ENCODE assay signal across 31 cellular contexts in genomic region chr12:34046570-34046969, GRCh38. TPM values are rescaled to one million over a fixed set of nuclear protein-coding genes. Genes with fewer than 3 reads are reported as not detected.
DNase-seq lines count a peak whose midpoint lies in the region; ATAC-seq, FAIRE-seq and TF ChIP-seq lines count a peak whose summit lies in the region.
"Had no signal": no experiment of that assay in that cellular context is flagged by ENCODE, and none has a peak within 500 bp of the region (broad histone marks: within the 10 kb centered on the region; RNA-seq: fewer than 3 reads in every experiment).

No MANE protein-coding gene starts in this region.

- no peaks in the 10 kb centered on the region for H3K9me1 ChIP-seq in K562 (ENCODE audit: control insufficient read depth, insufficient read depth, low read length)
- no peaks in the 10 kb centered on the region for H3K9me1 ChIP-seq in endothelial cell of umbilical vein (replicated peaks; ENCODE audit: control insufficient read depth, extremely low read depth, insufficient read depth, low read length)

- H3K27me3 ChIP-seq in K562 (ENCODE audit: control insufficient read depth in 2 of 2, insufficient read depth in 2 of 2, low read length in 2 of 2) (no peaks in the 10 kb centered on the region), endothelial cell of umbilical vein (ENCODE audit: control insufficient read depth in 2 of 2, insufficient read depth in 2 of 2, low read length in 2 of 2) (no peaks in the 10 kb centered on the region)
- H3K27me3 ChIP-seq: BE2C; BLaER1; BLaER1 treated with 17β-estradiol and CSF1 and Interleukin-3, amounts not matched to agents 10 nM and 100 nM had no signal

- H3K9me3 ChIP-seq in K562 (replicated peaks; ENCODE audit: control insufficient read depth, insufficient read depth, low read depth, low read length) (no peaks in the 10 kb centered on the region; the same call in 1 of the 2 replicates), endothelial cell of umbilical vein (replicated peaks; ENCODE audit: control insufficient read depth, insufficient read depth, low read length) (no peaks in the 10 kb centered on the region)
- H3K9me3 ChIP-seq: A549, BE2C had no signal

- no peak overlapping the region for H3K27ac ChIP-seq in K562 (ENCODE audit: extremely low read depth, low read depth, low read length)
- H3K27ac ChIP-seq in endothelial cell of umbilical vein (ENCODE audit: insufficient read depth, low read depth, low read length): no peak overlapping the region
- H3K27ac ChIP-seq: 22Rv1; A549; BLaER1; BLaER1 treated with 17β-estradiol and CSF1 and Interleukin-3, amounts not matched to agents 10 nM and 100 nM; C4-2B had no signal

- POLR2A ChIA-PET in K562 (lab: Yijun Ruan, JAX) (no interaction called here), endothelial cell of umbilical vein (lab: Charles Lee) (no interaction called here)

- DNase-seq in K562 (ENCODE audit: extremely low read depth in 1 of 4, low spot score in 3 of 4) (no peak), endothelial cell of umbilical vein (ENCODE audit: low read depth, low spot score) (no peak)
- DNase-seq: 8988T; ACHN; AML-193; BE2C; C1 segment of cervical spinal cord; Caco-2; Calu3; CD4-positive, alpha-beta memory T cell; CD4-positive, alpha-beta T cell; CD4-positive, CD25-positive, alpha-beta regulatory T cell; CD8-positive, alpha-beta memory T cell; CD8-positive, alpha-beta T cell; COR-L47; DMS 273 treated with DMSO at 0.1 percent for 48 hours; DMS153; DMS53; DMS79; DMS79 treated with DMSO at 0.1 percent for 48 hours; DND-41; EL had no signal

- H3K4me3 ChIP-seq in K562 (no peak overlapping the region), endothelial cell of umbilical vein (replicated peaks in 1 of 3; ENCODE audit: insufficient read depth in 1 of 3, low read depth in 1 of 3, low read length in 3 of 3) (no peak overlapping the region)
- H3K4me3 ChIP-seq: A549; BLaER1; BLaER1 treated with 17β-estradiol and CSF1 and Interleukin-3, amounts not matched to agents 10 nM and 100 nM had no signal

- BruUV-seq in K562 (replicated peaks; lab: Mats Ljungman, UMichigan): no TSS peak
- BruUV-seq in endothelial cell of umbilical vein (replicated peaks; lab: Mats Ljungman, UMichigan): no TSS peak

- CTCF ChIA-PET in K562 (lab: Yijun Ruan, JAX; ENCODE audit: low intra/inter-chr PET ratio): no interaction called here
- CTCF ChIA-PET in endothelial cell of umbilical vein (lab: Charles Lee): no interaction called here

- no peak for TF ChIP-seq EP300 in K562 (IDR thresholded peaks at IDR 0.05; ENCODE audit: low read length)

- intact Hi-C loops in K562 (cut with micrococcal nuclease) (no loop called here), endothelial cell of umbilical vein (cut with micrococcal nuclease) (no loop called here)

- dilution Hi-C loops in endothelial cell of umbilical vein (cut with MboI; ENCODE audit: extremely low pct_ligation_motif_present, low sequenced_read_pairs): no loop called here

- in situ Hi-C loops in K562 (cut with MboI): loop anchor here (5.0 kb wide), 1 partner anchor 171 kb away; no protein-coding TSS in a partner anchor

- no peak overlapping the region for H2AFZ ChIP-seq in K562 (ENCODE audit: low read depth, low read length)
- H2AFZ ChIP-seq in endothelial cell of umbilical vein (ENCODE audit: low read depth, low read length): no peak overlapping the region

- ATAC-seq in K562 (no peak), HG03280 (IDR thresholded peaks at IDR 0.05; ENCODE audit: unreplicated experiment) (no peak), HG03108 (IDR thresholded peaks at IDR 0.05; ENCODE audit: unreplicated experiment) (no peak)
- ATAC-seq: A549; CD8-positive, alpha-beta T cell had no signal

- no peaks in the 10 kb centered on the region for H3K4me1 ChIP-seq in K562 (replicated peaks in 1 of 2; ENCODE audit: control insufficient read depth in 2 of 2, insufficient read depth in 2 of 2, low read length in 2 of 2)
- no peaks in the 10 kb centered on the region for H3K4me1 ChIP-seq in endothelial cell of umbilical vein (ENCODE audit: control insufficient read depth, extremely low read depth, insufficient read depth, low read length)
- H3K4me1 ChIP-seq: A549; BE2C; BLaER1; BLaER1 treated with 17β-estradiol and CSF1 and Interleukin-3, amounts not matched to agents 10 nM and 100 nM; Caco-2 had no signal

- no peak for TF ChIP-seq RAD21 in K562 (CRISPR knock-in tag; conservative IDR thresholded peaks at IDR 0.05 in 1 of 2, IDR thresholded peaks at IDR 0.05 in 1 of 2)

- FAIRE-seq in K562 (lab: Jason Lieb, UNC): no peak
- FAIRE-seq in endothelial cell of umbilical vein (lab: Jason Lieb, UNC): peak; percentile 42
- FAIRE-seq: A204.1, D721Med had no signal

- H4K20me1 ChIP-seq in K562 (replicated peaks; ENCODE audit: control insufficient read depth, insufficient read depth, low read length) (no peaks in the 10 kb centered on the region), endothelial cell of umbilical vein (replicated peaks; ENCODE audit: control insufficient read depth, extremely low read depth, insufficient read depth, low read length) (no peaks in the 10 kb centered on the region)
- H4K20me1 ChIP-seq: BLaER1; BLaER1 treated with 17β-estradiol and CSF1 and Interleukin-3, amounts not matched to agents 10 nM and 100 nM had no signal

- H3K79me2 ChIP-seq in K562 (ENCODE audit: control insufficient read depth, insufficient read depth, low read length) (no peaks in the 10 kb centered on the region), endothelial cell of umbilical vein (ENCODE audit: control insufficient read depth, insufficient read depth, low read length) (no peaks in the 10 kb centered on the region)

- TF ChIP-seq POLR2A in K562 (conservative IDR thresholded peaks at IDR 0.05): no peak
- no peak for TF ChIP-seq POLR2A in endothelial cell of umbilical vein (IDR thresholded peaks at IDR 0.05; ENCODE audit: low read depth, low read length)

- H3K4me2 ChIP-seq in K562 (ENCODE audit: insufficient read depth, low read length) (no peak overlapping the region), endothelial cell of umbilical vein (ENCODE audit: insufficient read depth, low read length) (no peak overlapping the region)
- H3K4me2 ChIP-seq: A549; BLaER1; BLaER1 treated with 17β-estradiol and CSF1 and Interleukin-3, amounts not matched to agents 10 nM and 100 nM had no signal

- no peak for TF ChIP-seq CTCF in K562 (IDR thresholded peaks at IDR 0.05 in 2 of 3, conservative IDR thresholded peaks at IDR 0.05 in 1 of 3; ENCODE audit: insufficient read depth in 2 of 3, low read depth in 1 of 3, low read length in 3 of 3)
- no peak for TF ChIP-seq CTCF in endothelial cell of umbilical vein (IDR thresholded peaks at IDR 0.05; ENCODE audit: extremely low read depth in 1 of 2, insufficient read depth in 1 of 2, low read depth in 1 of 2, low read length in 2 of 2)

- no peak overlapping the region for H3K9ac ChIP-seq in K562 (ENCODE audit: insufficient read depth in 1 of 2, low read depth in 2 of 2, low read length in 2 of 2)
- H3K9ac ChIP-seq in endothelial cell of umbilical vein (replicated peaks; ENCODE audit: extremely low read depth, insufficient read depth, low read length): no peak overlapping the region
- H3K9ac ChIP-seq: BLaER1; BLaER1 treated with 17β-estradiol and CSF1 and Interleukin-3, amounts not matched to agents 10 nM and 100 nM had no signal

- H3K36me3 ChIP-seq in K562 (ENCODE audit: control insufficient read depth, insufficient read depth, low read length): no peaks in the 10 kb centered on the region
- no peaks in the 10 kb centered on the region for H3K36me3 ChIP-seq in endothelial cell of umbilical vein (ENCODE audit: control insufficient read depth in 2 of 2, extremely low read depth in 1 of 2, insufficient read depth in 2 of 2, low read length in 2 of 2)
- H3K36me3 ChIP-seq: BE2C; BLaER1; BLaER1 treated with 17β-estradiol and CSF1 and Interleukin-3, amounts not matched to agents 10 nM and 100 nM had no signal

TF ChIP-seq in endothelial cell of umbilical vein, 7 proteins besides CTCF, POLR2A, EP300 and RAD21 (continues in another document):
- no peak for TF ChIP-seq FOS (IDR thresholded peaks at IDR 0.05; ENCODE audit: borderline replicate concordance, insufficient read depth, low read length)
- TF ChIP-seq MYC (IDR thresholded peaks at IDR 0.05; ENCODE audit: low read depth, low read length): no peak
- no peak for TF ChIP-seq POLR2AphosphoS5 (IDR thresholded peaks at IDR 0.05; ENCODE audit: insufficient read depth, low read depth, low read length)
- TF ChIP-seq, protein P1, sequence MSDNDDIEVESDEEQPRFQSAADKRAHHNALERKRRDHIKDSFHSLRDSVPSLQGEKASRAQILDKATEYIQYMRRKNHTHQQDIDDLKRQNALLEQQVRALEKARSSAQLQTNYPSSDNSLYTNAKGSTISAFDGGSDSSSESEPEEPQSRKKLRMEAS (IDR thresholded peaks at IDR 0.05; ENCODE audit: insufficient read depth, insufficient read length): no peak

RNA-seq across cellular contexts. Expression of gene ALG10, which starts 24.3 kb away (rescaled TPM):
- 37.5 and 49.1 TPM in 2 replicates for total RNA-seq in K562 (2011; cell fraction: chromatin; rRNA removed; ENCODE audit: low replicate concordance)
- 42.0 and 42.9 TPM in 2 replicates for total RNA-seq in K562 (2011; cell fraction: nucleolus; rRNA removed)
- 40.6 and 47.7 TPM in 2 replicates for total RNA-seq in K562 (2011; cell fraction: nucleoplasm; rRNA removed)
- total RNA-seq in K562 (2014; rRNA removed) (4.8 and 8.3 TPM in 2 replicates), K562 (2014; rRNA removed; fragmentation: Illumina TruSeq; extraction: Trizol) (14.2 and 16.7 TPM in 2 replicates), K562 (2015; rRNA removed; fragmentation: Illumina TruSeq; extraction: Trizol) (12.4 and 13.4 TPM in 2 replicates), K562 (2021) (12.1 and 14.7 TPM in 2 replicates), endothelial cell of umbilical vein (13.0 and 13.2 TPM in 2 replicates)
- polyA plus RNA-seq in K562 (2011; rRNA removed) (12.5 and 17.8 TPM in 2 replicates), K562 (2014; fragmentation: Illumina TruSeq; extraction: Trizol) (5.6 and 6.4 TPM in 2 replicates), K562 (2014; fragmentation: Nextera tagmentation; extraction: Ambion mirVana) (1 to 10 TPM; 2.4 to 3.4 TPM), K562 (2014; rRNA removed) (6.0 and 6.4 TPM in 2 replicates), endothelial cell of umbilical vein (6.2 and 6.3 TPM in 2 replicates)
- 14.5 and 19.5 TPM in 2 replicates for polyA plus RNA-seq in K562 (2011; cell fraction: cytosol; rRNA removed)
- 26.0 and 28.0 TPM in 2 replicates for polyA plus RNA-seq in K562 (2011; cell fraction: nucleus; rRNA removed)
- 3.8 and 4.2 TPM in 2 replicates for polyA plus RNA-seq in K562 (2012)
- 62.6 and 65.3 TPM in 2 replicates for polyA minus RNA-seq in K562 (2011; rRNA and poly(A)+ RNA removed)
- polyA minus RNA-seq in K562 (2011; cell fraction: cytosol; rRNA and poly(A)+ RNA removed): 19.6 and 23.5 TPM in 2 replicates
- 31.6 and 52.4 TPM in 2 replicates for polyA minus RNA-seq in K562 (2011; cell fraction: nucleus; rRNA and poly(A)+ RNA removed)
- 4.2 and 5.2 TPM in 2 replicates for polyA plus RNA-seq in endothelial cell of umbilical vein (2011; cell fraction: cytosol; rRNA removed)
- 6.4 and 6.9 TPM in 2 replicates for polyA plus RNA-seq in endothelial cell of umbilical vein (2011; cell fraction: nucleus; rRNA removed)
- polyA plus RNA-seq in endothelial cell of umbilical vein (2012): 2.0 and 5.0 TPM in 2 replicates
- 42.3 and 54.5 TPM in 2 replicates for polyA minus RNA-seq in endothelial cell of umbilical vein
- 18.8 TPM for polyA minus RNA-seq in endothelial cell of umbilical vein (2011; cell fraction: cytosol; rRNA and poly(A)+ RNA removed)
- 12.9 and 26.0 TPM in 2 replicates for polyA minus RNA-seq in endothelial cell of umbilical vein (2011; cell fraction: nucleus; rRNA and poly(A)+ RNA removed)
